15 cellular contexts compared by ENCODE assay signal in genomic region chr7:67696878-67697277, GRCh38.
DNase-seq lines count a peak whose midpoint lies in the region; ATAC-seq and FAIRE-seq lines count a peak whose summit lies in the region.
"Had no signal": no experiment of that assay in that cellular context is flagged by ENCODE, and none has a peak within 500 bp of the region (broad histone marks: within the 10 kb centered on the region; RNA-seq: fewer than 3 reads in every experiment).

No MANE protein-coding gene starts in this region.

- peak; percentile 37 for ATAC-seq in esophagus mucosa
- no peak for ATAC-seq in GM21526 (IDR thresholded peaks at IDR 0.05; ENCODE audit: low FRiP score, unreplicated experiment)

- no peak for FAIRE-seq in urothelium cell line (lab: Jason Lieb, UNC)
- FAIRE-seq: GM12892 had no signal

- DNase-seq in DMS153 (lab: John Stamatoyannopoulos, UW), result peak; percentile 36
- no peak for DNase-seq in DMS153 treated with DMSO at 0.1 percent for 48 hours (lab: John Stamatoyannopoulos, UW; ENCODE audit: unreplicated experiment)
- DNase-seq in mucosa of gallbladder (ENCODE audit: low spot score), result peak; percentile 48
- DNase-seq in urothelium cell line (ENCODE audit: low spot score), result peak; percentile 55
- DNase-seq in NCI-H187 treated with DMSO at 0.1 percent for 48 hours (lab: John Stamatoyannopoulos, UW), result no peak
- no peak for DNase-seq in T-helper 1 cell
- DNase-seq: CD8-positive, alpha-beta memory T cell; DMS 273 treated with DMSO at 0.1 percent for 48 hours; H9; NCI-H1930; NCI-H2171; NCI-H446 treated with DMSO at 0.1 percent for 48 hours had no signal

Comparison
In these comparisons a context has a peak if more than half of its experiments do, and no peak if none do; other contexts are left out.
1. DNase-seq: peak in DMS153 (single experiment), mucosa of gallbladder (single experiment) and urothelium cell line (single experiment); none in DMS153 treated with DMSO at 0.1 percent for 48 hours (single experiment), NCI-H187 treated with DMSO at 0.1 percent for 48 hours (single experiment) and T-helper 1 cell (0 of 5).